ENCODE assay signal across 11 cellular contexts in the genomic region with DNA sequence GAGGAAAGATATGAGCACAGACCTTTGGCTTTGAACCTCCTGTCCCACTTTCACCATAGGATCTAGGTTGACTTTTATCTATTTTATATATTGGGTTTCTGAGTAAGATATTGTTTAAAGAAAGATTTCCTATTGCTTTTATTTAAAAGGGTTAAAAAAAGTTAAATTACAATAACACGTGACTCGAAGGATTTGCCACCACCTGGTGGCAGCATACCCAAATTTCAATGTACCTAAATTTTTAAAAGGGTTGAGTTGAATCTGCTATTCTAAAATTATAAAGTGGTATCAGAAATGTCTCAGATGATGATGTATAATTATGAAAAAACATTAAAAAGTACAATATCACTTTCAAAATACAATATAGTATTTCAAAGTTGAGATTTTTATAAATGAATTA.
A peak's percentile ranks its signal among the peaks of the same experiment; 100 is the strongest.
DNase-seq lines count a peak whose midpoint lies in the region; ATAC-seq and TF ChIP-seq lines count a peak whose summit lies in the region.
"Had no signal": no experiment of that assay in that cellular context is flagged by ENCODE, and none has a peak within 500 bp of the region (broad histone marks: within the 10 kb centered on the region; RNA-seq: fewer than 3 reads in every experiment).

No MANE protein-coding gene starts in this region.

- no peak overlapping the region for H3K27ac ChIP-seq in HCT116 (ENCODE audit: low read depth, low read length)

- peak; percentile 61 for TF ChIP-seq RAD21 in HCT116 (IDR thresholded peaks at IDR 0.05; ENCODE audit: low read depth)

- H3K27me3 Mint-ChIP-seq in immature natural killer cell (ENCODE audit: low read depth in 3 of 3): peaks cover 0 to 3% (median 0%) of the 10 kb centered on the region in 3 donors

- no peaks in the 10 kb centered on the region for H3K4me1 ChIP-seq in HCT116 (ENCODE audit: control insufficient read depth in 1 of 2, insufficient read depth in 2 of 2, low read length in 2 of 2)

- DNase-seq in AG10803 (ENCODE audit: low read depth) (peak; percentile 17), HCT116 (ENCODE audit: low read depth, low spot score) (peak; percentile 4), iris pigment epithelial cell (ENCODE audit: low read depth) (peak; percentile 27), immature natural killer cell (no peak), SK-N-DZ (ENCODE audit: low spot score) (no peak), dedifferentiated amniotic fluid mesenchymal stem cell (ENCODE audit: extremely low spot score) (no peak)
- DNase-seq: NCI-H2227 treated with DMSO at 0.1 percent for 48 hours, nucleus accumbens had no signal

- no peak overlapping the region for H3K4me3 Mint-ChIP-seq in immature natural killer cell

- no peaks in the 10 kb centered on the region for H3K9me2 ChIP-seq in HCT116 (ENCODE audit: insufficient read depth)

- H3K9me3 ChIP-seq in HCT116 (ENCODE audit: control insufficient read depth in 1 of 2, insufficient read depth in 1 of 2, low read depth in 1 of 2, low read length in 2 of 2): no peaks in the 10 kb centered on the region

- H3K4me2 ChIP-seq in HCT116 (ENCODE audit: low read length): no peak overlapping the region

- H3K4me3 ChIP-seq in AG10803 (ENCODE audit: low read length) (no peak overlapping the region), HCT116 (replicated peaks in 1 of 2; ENCODE audit: low read depth in 1 of 2, low read length in 2 of 2) (no peak overlapping the region), WI38 (ENCODE audit: low read depth, low read length) (no peak overlapping the region)

- intact Hi-C loops in HCT116 (cut with micrococcal nuclease): loop anchor here (1.0 to 2.0 kb wide), 2 partner anchors 146 to 374 kb away; no protein-coding TSS in a partner anchor

- RAD21 ChIA-PET in HCT116 (lab: Charles Lee; ENCODE audit: low non-redundant PET in 1 of 2, low total read pairs in 2 of 2, uncharacterized antibody in 2 of 2, unreplicated experiment in 2 of 2): no interaction called here

- H3K36me3 ChIP-seq in HCT116 (ENCODE audit: control insufficient read depth in 1 of 2, insufficient read depth in 2 of 2, low read length in 2 of 2): no peaks in the 10 kb centered on the region

- no peak overlapping the region for H3K27ac Mint-ChIP-seq in immature natural killer cell

- H3K36me3 Mint-ChIP-seq in immature natural killer cell: no peaks in the 10 kb centered on the region

- POLR2A ChIA-PET in HCT116 (lab: Charles Lee): no interaction called here

- H2AFZ ChIP-seq in HCT116 (ENCODE audit: low read depth, low read length, poor library complexity, severe bottlenecking): no peak overlapping the region

- no peak overlapping the region for H3K9ac ChIP-seq in HCT116 (ENCODE audit: low read length)

- TF ChIP-seq CTCF in AG10803 (conservative IDR thresholded peaks at IDR 0.05; ENCODE audit: low read length): peak; percentile 51
- peak; percentile 47 to 65 (median 58) for TF ChIP-seq CTCF in HCT116 (IDR thresholded peaks at IDR 0.05 in 2 of 3, conservative IDR thresholded peaks at IDR 0.05 in 1 of 3; ENCODE audit: borderline replicate concordance in 1 of 3, insufficient read depth in 1 of 3, low read depth in 2 of 3, low read length in 2 of 3)
- peak; percentile 17; the same call in 1 of the 2 replicates for TF ChIP-seq CTCF in WI38 (IDR thresholded peaks at IDR 0.05; ENCODE audit: low read depth, low read length)

- ATAC-seq in HCT116: no peak
- no peak for ATAC-seq in GM21786 (IDR thresholded peaks at IDR 0.05; ENCODE audit: unreplicated experiment)
- ATAC-seq: esophagus mucosa had no signal

- no peaks in the 10 kb centered on the region for H3K79me2 ChIP-seq in HCT116 (ENCODE audit: insufficient read depth, low read length)

- no peak for TF ChIP-seq POLR2A in HCT116 (IDR thresholded peaks at IDR 0.05; ENCODE audit: borderline replicate concordance, extremely low read depth, insufficient read depth, insufficient read length)

- no peaks in the 10 kb centered on the region for H3K27me3 ChIP-seq in HCT116 (ENCODE audit: insufficient read depth, low read length)

- no peaks in the 10 kb centered on the region for H4K20me1 ChIP-seq in HCT116 (ENCODE audit: insufficient read depth)

- no peaks in the 10 kb centered on the region for H3K4me1 Mint-ChIP-seq in immature natural killer cell

- CTCF ChIA-PET in HCT116 (lab: Charles Lee): interaction anchor here (0.9 kb wide), 1 partner anchor 146 kb away, joined by 3 read pairs; no protein-coding TSS in a partner anchor

- no peaks in the 10 kb centered on the region for H3K9me3 Mint-ChIP-seq in immature natural killer cell

- BruUV-seq in HCT116 (replicated peaks; lab: Mats Ljungman, UMichigan): no TSS peak

TF ChIP-seq in HCT116, 20 proteins besides CTCF, POLR2A, EP300 and RAD21:
- TF ChIP-seq ZNF274 (IDR thresholded peaks at IDR 0.05; ENCODE audit: low read depth, low read length): no peak
- no peak for TF ChIP-seq MAX (IDR thresholded peaks at IDR 0.05)
- no peak for TF ChIP-seq ELF1 (IDR thresholded peaks at IDR 0.05; ENCODE audit: borderline replicate concordance, low read depth)
- no peak for TF ChIP-seq POLR2AphosphoS5 (IDR thresholded peaks at IDR 0.05; ENCODE audit: low read depth, low read length)
- TF ChIP-seq CBX3 (IDR thresholded peaks at IDR 0.05; ENCODE audit: low read depth): no peak
- no peak for TF ChIP-seq TCF7L2 (IDR thresholded peaks at IDR 0.05; ENCODE audit: borderline replicate concordance, extremely low read depth, insufficient read depth, insufficient read length)

Comparison
In these comparisons a context has a peak if more than half of its experiments do, and no peak if none do; other contexts are left out.
1. DNase-seq: peak in AG10803 (single experiment), HCT116 (single experiment) and iris pigment epithelial cell (single experiment); none in immature natural killer cell (0 of 3), SK-N-DZ (single experiment) and dedifferentiated amniotic fluid mesenchymal stem cell (single experiment).
2. Peak in every context shown above with its lines, with median percentiles within 50 percentile points of each other: CTCF ChIP-seq.